ENCODE assay signal across 26 cellular contexts in the genomic region with DNA sequence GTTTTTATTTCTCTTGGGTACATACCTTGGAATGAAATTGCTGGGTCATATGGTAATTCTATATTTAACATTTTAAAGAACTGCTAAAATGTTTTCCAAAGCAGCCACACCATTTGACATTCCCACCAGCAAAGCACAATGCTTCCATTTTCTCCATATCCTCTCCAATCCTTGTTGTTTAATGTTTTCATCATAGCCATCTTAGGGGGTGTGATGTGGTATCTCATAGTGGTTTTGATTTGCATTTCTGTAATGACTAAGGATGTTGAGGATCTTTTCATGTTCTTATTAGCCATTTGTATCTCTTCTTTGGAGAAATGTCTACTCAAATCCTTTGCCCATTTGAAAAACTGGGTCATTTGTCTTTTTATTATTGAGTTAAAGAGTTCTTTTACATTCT.
A peak's percentile ranks its signal among the peaks of the same experiment; 100 is the strongest.
DNase-seq lines count a peak whose midpoint lies in the region; ATAC-seq, FAIRE-seq and TF ChIP-seq lines count a peak whose summit lies in the region.
"Had no signal": no experiment of that assay in that cellular context is flagged by ENCODE, and none has a peak within 500 bp of the region (broad histone marks: within the 10 kb centered on the region; RNA-seq: fewer than 3 reads in every experiment).

No MANE protein-coding gene starts in this region.

- H3K27ac Mint-ChIP-seq in activated CD8-positive, alpha-beta T cell treated with anti-CD3 and anti-CD28 coated beads, Interleukin-2, amount 10 ng/mL, durations not matched to agents 7 days and 5 days, result peak overlapping the region; percentile 5
- no peak overlapping the region for H3K27ac Mint-ChIP-seq in activated CD8-positive, alpha-beta T cell treated with anti-CD3 and anti-CD28 coated beads for 36 hours
- H3K27ac Mint-ChIP-seq in stimulated activated naive CD8-positive, alpha-beta T cell treated with anti-CD3 and anti-CD28 coated beads, Interleukin-15, amount 100 ng/mL, for 72 hours, result no peak overlapping the region
- H3K27ac Mint-ChIP-seq: CD14-positive monocyte; CD4-positive, alpha-beta T cell; CD8-positive, alpha-beta memory T cell; GM23338; H9 had no signal

- no peaks in the 10 kb centered on the region for H4K20me1 ChIP-seq in GM12878 (ENCODE audit: control insufficient read depth, insufficient read depth)
- H4K20me1 ChIP-seq: BLaER1 treated with 17β-estradiol and CSF1 and Interleukin-3, amounts not matched to agents 10 nM and 100 nM had no signal

- peaks cover 39% of the 10 kb centered on the region for H3K4me1 Mint-ChIP-seq in activated CD8-positive, alpha-beta T cell treated with anti-CD3 and anti-CD28 coated beads, Interleukin-2, amount 10 ng/mL, durations not matched to agents 7 days and 5 days (ENCODE audit: low read depth)
- H3K4me1 Mint-ChIP-seq in activated CD8-positive, alpha-beta T cell treated with anti-CD3 and anti-CD28 coated beads for 36 hours (ENCODE audit: low read depth), result peaks cover 14% of the 10 kb centered on the region
- H3K4me1 Mint-ChIP-seq in stimulated activated naive CD8-positive, alpha-beta T cell treated with anti-CD3 and anti-CD28 coated beads, Interleukin-15, amount 100 ng/mL, for 72 hours, result peaks cover 16% of the 10 kb centered on the region

- RAD21 ChIA-PET in GM12878 (lab: Charles Lee; ENCODE audit: unreplicated experiment), result no interaction called here

- H3K4me3 ChIP-seq in GM12878, result no peak overlapping the region
- H3K4me3 ChIP-seq: A549; BLaER1 treated with 17β-estradiol and CSF1 and Interleukin-3, amounts not matched to agents 10 nM and 100 nM; GM23338 had no signal

- no peak for TF ChIP-seq RAD21 in GM12878 (IDR thresholded peaks at IDR 0.05; ENCODE audit: insufficient read depth, low read depth, low read length)

- H3K27ac ChIP-seq in GM12878 (ENCODE audit: control insufficient read depth, insufficient read depth) (no peak overlapping the region), RWPE1 (no peak overlapping the region)
- H3K27ac ChIP-seq: A549; BLaER1 treated with 17β-estradiol and CSF1 and Interleukin-3, amounts not matched to agents 10 nM and 100 nM had no signal

- H3K4me3 Mint-ChIP-seq in activated CD8-positive, alpha-beta T cell treated with anti-CD3 and anti-CD28 coated beads, Interleukin-2, amount 10 ng/mL, durations not matched to agents 7 days and 5 days, result no peak overlapping the region
- H3K4me3 Mint-ChIP-seq in activated CD8-positive, alpha-beta T cell treated with anti-CD3 and anti-CD28 coated beads for 36 hours, result no peak overlapping the region
- H3K4me3 Mint-ChIP-seq in stimulated activated naive CD8-positive, alpha-beta T cell treated with anti-CD3 and anti-CD28 coated beads, Interleukin-15, amount 100 ng/mL, for 72 hours, result no peak overlapping the region
- H3K4me3 Mint-ChIP-seq: CD14-positive monocyte; CD4-positive, alpha-beta T cell; CD8-positive, alpha-beta memory T cell; GM23338; H9 had no signal

- no peak for TF ChIP-seq POLR2A in GM12878 (IDR thresholded peaks at IDR 0.05; ENCODE audit: low read depth, low read length)

- BruUV-seq in GM12878 (replicated peaks; lab: Mats Ljungman, UMichigan), result no TSS peak

- DNase-seq in activated CD8-positive, alpha-beta T cell treated with anti-CD3 and anti-CD28 coated beads, Interleukin-2, amount 10 ng/mL, durations not matched to agents 7 days and 5 days, result no peak
- DNase-seq in activated CD8-positive, alpha-beta T cell treated with anti-CD3 and anti-CD28 coated beads for 36 hours, result no peak
- DNase-seq in stimulated activated naive CD8-positive, alpha-beta T cell treated with anti-CD3 and anti-CD28 coated beads, Interleukin-15, amount 100 ng/mL, for 72 hours, result no peak
- DNase-seq in stimulated activated naive CD8-positive, alpha-beta T cell treated with anti-CD3 and anti-CD28 coated beads, Interleukin-15, Interleukin-2, amounts not matched to agents 100 U/mL and 50 U/mL, for 24 hours, result no peak
- DNase-seq in GM12878 (ENCODE audit: low read depth, low spot score) (no peak), RWPE1 (ENCODE audit: low spot score) (no peak), SHP77 (lab: John Stamatoyannopoulos, UW) (no peak)
- DNase-seq: 8988T; ACHN; AML-193; BE2C; CD4-positive, alpha-beta T cell; CD8-positive, alpha-beta memory T cell; DMS 273 treated with DMSO at 0.1 percent for 48 hours; DMS79; EL; GDM1; H9 had no signal

- SMC1A ChIA-PET in GM12878 (lab: Charles Lee; ENCODE audit: uncharacterized antibody, unreplicated experiment), result no interaction called here

- CTCF ChIA-PET in activated CD8-positive, alpha-beta T cell treated with anti-CD3 and anti-CD28 coated beads, Interleukin-2, amount 10 ng/mL, durations not matched to agents 7 days and 5 days (lab: Charles Lee), result interaction anchor here (1.1 kb wide), 1 partner anchor 11 kb away, joined by 4 read pairs; no protein-coding TSS in a partner anchor
- CTCF ChIA-PET in activated CD8-positive, alpha-beta T cell treated with anti-CD3 and anti-CD28 coated beads for 36 hours (lab: Charles Lee), result interaction anchor here (1.3 kb wide), 1 partner anchor 52 kb away, joined by 4 read pairs; no protein-coding TSS in a partner anchor
- CTCF ChIA-PET in GM12878 (lab: Yijun Ruan, JAX), result interaction anchor here (1.7 kb wide), 1 partner anchor 10 kb away, joined by 7 read pairs; no protein-coding TSS in a partner anchor
- CTCF ChIA-PET in RWPE1 (lab: Yijun Ruan, JAX), result no interaction called here

- no peak for ATAC-seq in activated CD8-positive, alpha-beta T cell treated with anti-CD3 and anti-CD28 coated beads, Interleukin-2, amount 10 ng/mL, durations not matched to agents 7 days and 5 days
- no peak for ATAC-seq in activated CD8-positive, alpha-beta T cell treated with anti-CD3 and anti-CD28 coated beads for 36 hours
- peak; percentile 70 for ATAC-seq in stimulated activated naive CD8-positive, alpha-beta T cell treated with anti-CD3 and anti-CD28 coated beads, Interleukin-15, amount 100 ng/mL, for 72 hours
- ATAC-seq in stimulated activated naive CD8-positive, alpha-beta T cell treated with anti-CD3 and anti-CD28 coated beads, Interleukin-15, Interleukin-2, amounts not matched to agents 100 U/mL and 50 U/mL, for 24 hours, result no peak
- ATAC-seq in GM12878, result no peak
- ATAC-seq: A549, GM23338, HCT116 had no signal

- H3K9me3 Mint-ChIP-seq in activated CD8-positive, alpha-beta T cell treated with anti-CD3 and anti-CD28 coated beads, Interleukin-2, amount 10 ng/mL, durations not matched to agents 7 days and 5 days (ENCODE audit: insufficient read depth), result peaks cover 5% of the 10 kb centered on the region
- H3K9me3 Mint-ChIP-seq in activated CD8-positive, alpha-beta T cell treated with anti-CD3 and anti-CD28 coated beads for 36 hours, result no peaks in the 10 kb centered on the region
- H3K9me3 Mint-ChIP-seq in stimulated activated naive CD8-positive, alpha-beta T cell treated with anti-CD3 and anti-CD28 coated beads, Interleukin-15, amount 100 ng/mL, for 72 hours, result no peaks in the 10 kb centered on the region
- H3K9me3 Mint-ChIP-seq: CD4-positive, alpha-beta T cell; CD8-positive, alpha-beta memory T cell; GM23338; H9 had no signal

- no peaks in the 10 kb centered on the region for H3K27me3 ChIP-seq in GM12878 (replicated peaks in 1 of 2; ENCODE audit: control insufficient read depth in 2 of 2, insufficient read depth in 2 of 2, low read length in 1 of 2)
- H3K27me3 ChIP-seq: BE2C; BLaER1 treated with 17β-estradiol and CSF1 and Interleukin-3, amounts not matched to agents 10 nM and 100 nM had no signal

- intact Hi-C loops in activated CD8-positive, alpha-beta T cell treated with anti-CD3 and anti-CD28 coated beads for 36 hours (cut with micrococcal nuclease), result no loop called here
- intact Hi-C loops in GM12878 (cut with micrococcal nuclease; ENCODE audit: unreplicated experiment), result no loop called here

- no peaks in the 10 kb centered on the region for H3K4me1 ChIP-seq in GM12878 (ENCODE audit: control insufficient read depth, insufficient read depth, low read length)
- H3K4me1 ChIP-seq: A549, BE2C had no signal

- TF ChIP-seq CTCF in activated CD8-positive, alpha-beta T cell treated with anti-CD3 and anti-CD28 coated beads for 36 hours (IDR thresholded peaks at IDR 0.05), result no peak
- TF ChIP-seq CTCF in GM12878 (IDR thresholded peaks at IDR 0.05 in 2 of 3, conservative IDR thresholded peaks at IDR 0.05 in 1 of 3; ENCODE audit: control insufficient read depth in 2 of 3, extremely low read depth in 1 of 3, insufficient read depth in 1 of 3, low read depth in 3 of 3, low read length in 3 of 3) (no peak), RWPE1 (conservative IDR thresholded peaks at IDR 0.05; ENCODE audit: low read depth) (no peak)

- H2AFZ ChIP-seq in GM12878 (ENCODE audit: control insufficient read depth, low read depth, low read length), result no peak overlapping the region
- H2AFZ ChIP-seq: GM23338 had no signal

- no peak overlapping the region for H3K4me2 ChIP-seq in GM12878 (ENCODE audit: control insufficient read depth, insufficient read depth)
- H3K4me2 ChIP-seq: A549, GM23338 had no signal

- peaks cover 6% of the 10 kb centered on the region for H3K36me3 Mint-ChIP-seq in activated CD8-positive, alpha-beta T cell treated with anti-CD3 and anti-CD28 coated beads, Interleukin-2, amount 10 ng/mL, durations not matched to agents 7 days and 5 days (ENCODE audit: low read depth)
- H3K36me3 Mint-ChIP-seq in activated CD8-positive, alpha-beta T cell treated with anti-CD3 and anti-CD28 coated beads for 36 hours (ENCODE audit: low read depth), result no peaks in the 10 kb centered on the region
- H3K36me3 Mint-ChIP-seq: CD14-positive monocyte; CD8-positive, alpha-beta memory T cell had no signal

- H3K27me3 Mint-ChIP-seq in activated CD8-positive, alpha-beta T cell treated with anti-CD3 and anti-CD28 coated beads, Interleukin-2, amount 10 ng/mL, durations not matched to agents 7 days and 5 days (ENCODE audit: low read depth), result peaks cover 2% of the 10 kb centered on the region
- H3K27me3 Mint-ChIP-seq in activated CD8-positive, alpha-beta T cell treated with anti-CD3 and anti-CD28 coated beads for 36 hours, result no peaks in the 10 kb centered on the region
- no peaks in the 10 kb centered on the region for H3K27me3 Mint-ChIP-seq in stimulated activated naive CD8-positive, alpha-beta T cell treated with anti-CD3 and anti-CD28 coated beads, Interleukin-15, amount 100 ng/mL, for 72 hours
- H3K27me3 Mint-ChIP-seq: CD8-positive, alpha-beta memory T cell had no signal

- H3K36me3 ChIP-seq in GM12878 (ENCODE audit: control insufficient read depth in 2 of 2, insufficient read depth in 2 of 2, low read length in 1 of 2), result no peaks in the 10 kb centered on the region
- H3K36me3 ChIP-seq: BE2C; BLaER1 treated with 17β-estradiol and CSF1 and Interleukin-3, amounts not matched to agents 10 nM and 100 nM had no signal

- POLR2A ChIA-PET in activated CD8-positive, alpha-beta T cell treated with anti-CD3 and anti-CD28 coated beads, Interleukin-2, amount 10 ng/mL, durations not matched to agents 7 days and 5 days (lab: Charles Lee), result no interaction called here
- POLR2A ChIA-PET in activated CD8-positive, alpha-beta T cell treated with anti-CD3 and anti-CD28 coated beads for 36 hours (lab: Charles Lee), result no interaction called here
- POLR2A ChIA-PET in GM12878 (lab: Charles Lee) (no interaction called here), RWPE1 (lab: Yijun Ruan, JAX; ENCODE audit: low non-redundant PET) (no interaction called here)

- in situ Hi-C loops in GM12878 (cut with MboI), result no loop called here

- no peaks in the 10 kb centered on the region for H3K9me3 ChIP-seq in GM12878 (replicated peaks; ENCODE audit: control insufficient read depth, insufficient read depth, low read length)
- H3K9me3 ChIP-seq: A549, BE2C had no signal

- H3K79me2 ChIP-seq in GM12878 (ENCODE audit: control insufficient read depth, insufficient read depth, low read length), result no peaks in the 10 kb centered on the region

- peak; percentile 23 for FAIRE-seq in GM12878 (lab: Jason Lieb, UNC)
- FAIRE-seq: A549, D721Med, GM12891, GM18507 had no signal

- no peak overlapping the region for H3K9ac ChIP-seq in GM12878 (ENCODE audit: control insufficient read depth, insufficient read depth, low read length)
- H3K9ac ChIP-seq: BLaER1 treated with 17β-estradiol and CSF1 and Interleukin-3, amounts not matched to agents 10 nM and 100 nM had no signal

- TF ChIP-seq EP300 in GM12878 (IDR thresholded peaks at IDR 0.05; ENCODE audit: borderline replicate concordance in 1 of 2, control insufficient read depth in 1 of 2, low read depth in 2 of 2, low read length in 2 of 2), result no peak
